In the genomic region with DNA sequence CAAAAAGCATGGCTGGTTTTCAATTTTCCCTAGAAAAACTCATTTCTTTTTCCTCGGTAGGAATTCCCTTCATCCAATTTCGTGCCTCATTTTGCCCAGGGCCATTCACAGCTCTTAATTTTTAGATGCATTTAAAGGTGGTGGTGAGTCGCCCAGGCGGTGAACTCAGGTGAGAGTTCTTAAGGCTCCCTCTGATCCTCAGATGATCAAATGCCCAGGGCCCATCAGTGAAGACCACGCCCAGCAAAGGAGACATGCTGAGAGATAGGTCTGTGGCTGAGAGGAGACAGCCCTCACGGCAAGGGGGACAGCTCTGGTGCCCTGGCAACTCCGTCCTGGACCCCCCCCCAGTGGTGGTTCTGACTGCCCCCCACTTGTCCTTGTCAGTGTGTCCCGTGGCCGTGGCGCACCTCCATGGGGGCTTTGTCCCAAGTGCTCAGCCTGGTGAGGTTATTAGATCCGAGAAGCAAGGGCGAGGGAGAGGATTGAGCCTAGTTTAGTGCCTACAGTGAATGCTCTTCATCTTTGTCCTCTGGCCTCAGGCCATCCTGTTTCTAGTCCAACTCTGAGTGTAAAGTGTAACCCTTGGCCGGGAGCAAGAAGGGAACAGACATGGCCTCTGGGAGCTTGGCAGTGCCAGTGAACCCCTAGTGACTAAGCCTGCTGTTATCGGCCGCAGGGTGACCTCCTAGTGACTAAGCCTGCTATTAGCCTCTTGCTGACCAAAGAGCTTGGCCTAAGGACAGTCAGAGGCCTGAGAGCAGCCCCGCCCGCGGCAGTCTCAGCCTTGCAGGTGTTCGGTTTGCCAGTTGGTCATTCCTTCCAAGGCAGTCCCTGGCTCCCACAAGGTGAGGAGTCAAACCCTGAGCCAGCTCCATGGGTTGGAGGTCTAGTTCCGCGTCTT, we compare ENCODE assay signal across 1 cellular context.
TF ChIP-seq lines count a peak whose summit lies in the region.

No MANE protein-coding gene starts in this region.

TF ChIP-seq in K562, 482 proteins besides CTCF, POLR2A, EP300 and RAD21 (continued from another document):
- TF ChIP-seq, protein P1, sequence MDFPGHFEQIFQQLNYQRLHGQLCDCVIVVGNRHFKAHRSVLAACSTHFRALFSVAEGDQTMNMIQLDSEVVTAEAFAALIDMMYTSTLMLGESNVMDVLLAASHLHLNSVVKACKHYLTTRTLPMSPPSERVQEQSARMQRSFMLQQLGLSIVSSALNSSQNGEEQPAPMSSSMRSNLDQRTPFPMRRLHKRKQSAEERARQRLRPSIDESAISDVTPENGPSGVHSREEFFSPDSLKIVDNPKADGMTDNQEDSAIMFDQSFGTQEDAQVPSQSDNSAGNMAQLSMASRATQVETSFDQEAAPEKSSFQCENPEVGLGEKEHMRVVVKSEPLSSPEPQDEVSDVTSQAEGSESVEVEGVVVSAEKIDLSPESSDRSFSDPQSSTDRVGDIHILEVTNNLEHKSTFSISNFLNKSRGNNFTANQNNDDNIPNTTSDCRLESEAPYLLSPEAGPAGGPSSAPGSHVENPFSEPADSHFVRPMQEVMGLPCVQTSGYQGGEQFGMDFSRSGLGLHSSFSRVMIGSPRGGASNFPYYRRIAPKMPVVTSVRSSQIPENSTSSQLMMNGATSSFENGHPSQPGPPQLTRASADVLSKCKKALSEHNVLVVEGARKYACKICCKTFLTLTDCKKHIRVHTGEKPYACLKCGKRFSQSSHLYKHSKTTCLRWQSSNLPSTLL (IDR thresholded peaks at IDR 0.05), result no peak
- TF ChIP-seq ZNF184 (CRISPR knock-in tag; IDR thresholded peaks at IDR 0.05), result no peak
- 0 out of 2 replicates have a peak, but pooled peaks have one; percentile 14 for TF ChIP-seq TFAP4 (CRISPR knock-in tag; IDR thresholded peaks at IDR 0.05; ENCODE audit: borderline replicate concordance)
- TF ChIP-seq FOSL1 (tag; conservative IDR thresholded peaks at IDR 0.05), result peak; percentile 84
- no peak for TF ChIP-seq LEF1 (IDR thresholded peaks at IDR 0.05)
- TF ChIP-seq RBM25 (IDR thresholded peaks at IDR 0.05; ENCODE audit: low read depth, low read length, severe bottlenecking), result no peak
- TF ChIP-seq ZNF717 (CRISPR knock-in tag; IDR thresholded peaks at IDR 0.05), result no peak
- no peak for TF ChIP-seq POLR2AphosphoS5 (IDR thresholded peaks at IDR 0.05; ENCODE audit: control insufficient read depth, insufficient read depth, low read depth, low read length)
- TF ChIP-seq RHOXF2B (CRISPR knock-in tag; conservative IDR thresholded peaks at IDR 0.05), result no peak
- TF ChIP-seq, protein P2, sequence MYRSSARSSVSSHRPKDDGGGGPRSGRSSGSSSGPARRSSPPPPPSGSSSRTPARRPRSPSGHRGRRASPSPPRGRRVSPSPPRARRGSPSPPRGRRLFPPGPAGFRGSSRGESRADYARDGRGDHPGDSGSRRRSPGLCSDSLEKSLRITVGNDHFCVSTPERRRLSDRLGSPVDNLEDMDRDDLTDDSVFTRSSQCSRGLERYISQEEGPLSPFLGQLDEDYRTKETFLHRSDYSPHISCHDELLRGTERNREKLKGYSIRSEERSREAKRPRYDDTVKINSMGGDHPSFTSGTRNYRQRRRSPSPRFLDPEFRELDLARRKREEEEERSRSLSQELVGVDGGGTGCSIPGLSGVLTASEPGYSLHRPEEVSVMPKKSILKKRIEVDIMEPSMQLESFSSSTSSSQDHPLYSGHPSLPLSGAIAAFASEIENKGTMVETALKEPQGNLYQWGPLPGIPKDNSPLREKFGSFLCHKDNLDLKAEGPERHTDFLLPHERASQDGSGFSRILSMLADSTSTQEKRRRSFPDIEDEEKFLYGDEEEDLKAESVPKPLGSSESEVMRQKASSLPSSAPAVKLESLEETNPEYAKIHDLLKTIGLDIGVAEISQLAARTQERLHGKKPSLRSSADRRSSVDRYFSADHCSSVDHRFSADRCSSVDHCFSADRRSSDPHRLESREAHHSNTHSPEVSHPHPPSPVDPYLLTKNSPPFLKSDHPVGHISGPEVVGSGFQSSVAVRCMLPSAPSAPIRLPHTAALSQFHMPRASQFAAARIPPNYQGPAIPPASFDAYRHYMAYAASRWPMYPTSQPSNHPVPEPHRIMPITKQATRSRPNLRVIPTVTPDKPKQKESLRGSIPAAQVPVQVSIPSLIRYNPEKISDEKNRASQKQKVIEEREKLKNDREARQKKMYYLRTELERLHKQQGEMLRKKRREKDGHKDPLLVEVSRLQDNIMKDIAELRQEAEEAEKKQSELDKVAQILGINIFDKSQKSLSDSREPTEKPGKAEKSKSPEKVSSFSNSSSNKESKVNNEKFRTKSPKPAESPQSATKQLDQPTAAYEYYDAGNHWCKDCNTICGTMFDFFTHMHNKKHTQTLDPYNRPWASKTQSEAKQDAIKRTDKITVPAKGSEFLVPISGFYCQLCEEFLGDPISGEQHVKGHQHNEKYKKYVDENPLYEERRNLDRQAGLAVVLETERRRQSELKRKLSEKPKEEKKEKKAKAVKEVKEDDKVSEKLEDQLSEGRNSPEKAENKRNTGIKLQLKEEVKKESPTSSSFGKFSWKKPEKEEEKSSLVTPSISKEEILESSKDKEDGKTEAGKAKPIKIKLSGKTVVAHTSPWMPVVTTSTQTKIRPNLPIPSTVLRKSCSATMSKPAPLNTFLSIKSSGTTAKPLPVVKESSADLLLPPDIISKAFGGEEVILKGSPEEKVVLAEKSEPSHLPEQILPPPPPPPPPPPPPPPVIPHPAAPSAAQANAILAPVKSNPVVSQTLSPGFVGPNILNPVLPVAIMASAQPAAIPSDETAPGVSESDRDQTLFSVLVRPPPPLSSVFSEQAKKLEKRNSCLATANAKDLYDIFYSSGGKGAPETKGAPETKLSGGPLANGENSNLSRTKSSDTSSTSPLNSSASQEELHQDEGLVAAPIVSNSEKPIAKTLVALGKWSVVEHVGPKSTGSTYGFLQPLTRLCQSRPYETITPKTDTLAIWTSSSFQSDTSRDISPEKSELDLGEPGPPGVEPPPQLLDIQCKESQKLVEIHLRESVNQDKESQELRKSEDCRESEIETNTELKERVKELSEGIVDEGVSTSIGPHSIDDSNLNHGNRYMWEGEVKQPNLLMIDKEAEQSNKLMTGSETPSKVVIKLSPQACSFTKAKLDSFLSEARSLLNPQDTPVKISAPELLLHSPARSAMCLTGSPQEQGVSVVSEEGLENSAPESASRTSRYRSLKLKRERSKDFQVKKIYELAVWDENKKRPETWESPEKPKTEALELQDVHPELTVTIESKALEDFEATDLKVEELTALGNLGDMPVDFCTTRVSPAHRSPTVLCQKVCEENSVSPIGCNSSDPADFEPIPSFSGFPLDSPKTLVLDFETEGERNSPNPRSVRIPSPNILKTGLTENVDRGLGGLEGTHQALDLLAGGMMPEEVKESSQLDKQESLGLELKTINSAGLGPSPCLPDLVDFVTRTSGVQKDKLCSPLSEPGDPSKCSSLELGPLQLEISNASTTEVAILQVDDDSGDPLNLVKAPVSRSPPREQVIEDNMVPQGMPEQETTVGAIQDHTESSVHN (IDR thresholded peaks at IDR 0.05; ENCODE audit: borderline replicate concordance in 1 of 2, low read depth in 1 of 2), result no peak
- TF ChIP-seq GABPA (tag; conservative IDR thresholded peaks at IDR 0.05; ENCODE audit: low read depth), result no peak
- TF ChIP-seq HMBOX1 (IDR thresholded peaks at IDR 0.05), result 0 out of 2 replicates have a peak, but pooled peaks have one; percentile 17
- peak; percentile 41 for TF ChIP-seq ATF3 (IDR thresholded peaks at IDR 0.05)
- TF ChIP-seq ATF3 (CRISPR knock-in tag; conservative IDR thresholded peaks at IDR 0.05), result no peak
- TF ChIP-seq CBFA2T3 (IDR thresholded peaks at IDR 0.05), result peak; percentile 15; the same call in 1 of the 2 replicates
